In the genomic region with DNA sequence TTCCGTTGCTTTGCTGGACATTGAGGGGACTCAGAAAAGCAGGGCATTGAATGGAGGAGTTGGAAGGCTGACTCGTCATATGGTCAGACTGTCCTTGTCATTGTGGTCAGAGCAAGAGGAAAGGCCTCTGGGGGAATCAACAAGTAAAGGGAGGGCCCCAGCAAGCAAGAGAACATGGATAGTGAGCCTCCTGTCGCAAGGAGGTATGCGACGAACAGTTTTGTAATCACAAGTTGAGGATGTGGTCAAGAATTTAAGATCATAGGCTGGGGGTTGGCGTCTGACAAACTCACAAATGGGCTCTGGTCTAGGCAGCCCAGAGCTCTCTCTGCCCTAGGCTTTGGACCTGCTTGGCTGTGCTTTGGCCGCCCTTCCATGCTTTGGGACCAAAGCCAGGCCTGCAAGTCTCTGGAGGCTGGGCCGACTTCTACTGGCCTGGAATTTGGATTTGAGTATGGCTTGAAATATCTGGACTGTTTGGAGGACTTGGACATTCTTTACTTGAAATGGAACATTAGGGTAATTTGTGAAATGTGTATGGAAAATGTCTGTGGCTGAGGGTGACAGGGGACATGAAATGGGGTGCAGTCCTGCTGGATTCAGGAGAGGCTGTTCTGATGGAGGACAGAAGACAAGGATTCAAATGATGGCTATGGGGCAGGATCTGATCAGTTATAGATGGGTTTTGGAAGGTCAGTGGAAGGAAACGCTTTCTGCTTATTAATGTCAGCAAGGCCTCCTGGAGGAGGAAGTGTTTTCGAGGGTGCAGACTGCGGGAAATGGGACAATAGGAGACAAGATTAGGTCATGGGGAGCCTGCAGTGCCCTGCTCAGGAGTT, we compare ENCODE assay signal across 1 cellular context.
TF ChIP-seq lines count a peak whose summit lies in the region.

No MANE protein-coding gene starts in this region.

TF ChIP-seq in H1, 55 proteins besides CTCF, POLR2A, EP300 and RAD21:
- TF ChIP-seq CHD1 (IDR thresholded peaks at IDR 0.05; ENCODE audit: low read depth, low read length) (no peak), BACH1 (IDR thresholded peaks at IDR 0.05; ENCODE audit: low read length) (no peak), EGR1 (IDR thresholded peaks at IDR 0.05; ENCODE audit: borderline replicate concordance, low read depth, low read length) (no peak), SUZ12 (IDR thresholded peaks at IDR 0.05; ENCODE audit: low read length) (no peak), CBX5 (IDR thresholded peaks at IDR 0.05; ENCODE audit: low read depth, low read length) (no peak), RNF2 (IDR thresholded peaks at IDR 0.05; ENCODE audit: borderline replicate concordance, low read depth, low read length, missing control alignments, poor library complexity, severe bottlenecking) (no peak), SIN3A (conservative IDR thresholded peaks at IDR 0.05 in 1 of 2, IDR thresholded peaks at IDR 0.05 in 1 of 2; ENCODE audit: low read depth in 1 of 2, low read length in 2 of 2) (no peak), POU5F1 (IDR thresholded peaks at IDR 0.05; ENCODE audit: low read depth, low read length) (no peak)
- TF ChIP-seq, protein P1, sequence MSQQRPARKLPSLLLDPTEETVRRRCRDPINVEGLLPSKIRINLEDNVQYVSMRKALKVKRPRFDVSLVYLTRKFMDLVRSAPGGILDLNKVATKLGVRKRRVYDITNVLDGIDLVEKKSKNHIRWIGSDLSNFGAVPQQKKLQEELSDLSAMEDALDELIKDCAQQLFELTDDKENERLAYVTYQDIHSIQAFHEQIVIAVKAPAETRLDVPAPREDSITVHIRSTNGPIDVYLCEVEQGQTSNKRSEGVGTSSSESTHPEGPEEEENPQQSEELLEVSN (IDR thresholded peaks at IDR 0.05), result no peak
- TF ChIP-seq, protein P2, sequence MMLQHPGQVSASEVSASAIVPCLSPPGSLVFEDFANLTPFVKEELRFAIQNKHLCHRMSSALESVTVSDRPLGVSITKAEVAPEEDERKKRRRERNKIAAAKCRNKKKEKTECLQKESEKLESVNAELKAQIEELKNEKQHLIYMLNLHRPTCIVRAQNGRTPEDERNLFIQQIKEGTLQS (IDR thresholded peaks at IDR 0.05; ENCODE audit: insufficient read depth, low read depth, low read length), result no peak
